1 cellular context compared by ENCODE assay signal in genomic region chr18:50902797-50903196, GRCh38.
TF ChIP-seq lines count a peak whose summit lies in the region.

No MANE protein-coding gene starts in this region.

TF ChIP-seq in HepG2, 621 proteins besides CTCF, POLR2A, EP300 and RAD21 (continued from another document and continues in another):
- TF ChIP-seq SIX1 (CRISPR knock-in tag; IDR thresholded peaks at IDR 0.05; ENCODE audit: borderline replicate concordance) (0 out of 2 replicates have a peak, but pooled peaks have one; percentile 30), HIVEP1 (CRISPR knock-in tag; IDR thresholded peaks at IDR 0.05) (no peak), SAFB2 (CRISPR knock-in tag; IDR thresholded peaks at IDR 0.05; ENCODE audit: borderline replicate concordance, low read depth) (no peak), REXO4 (CRISPR knock-in tag; IDR thresholded peaks at IDR 0.05; ENCODE audit: borderline replicate concordance) (no peak), ZNF383 (CRISPR knock-in tag; IDR thresholded peaks at IDR 0.05; ENCODE audit: borderline replicate concordance) (no peak), ZNF7 (CRISPR knock-in tag; IDR thresholded peaks at IDR 0.05) (no peak), ATF7-NPFF (CRISPR knock-in tag; IDR thresholded peaks at IDR 0.05; ENCODE audit: low read depth) (no peak), ZBTB1 (CRISPR knock-in tag; IDR thresholded peaks at IDR 0.05; ENCODE audit: borderline replicate concordance) (no peak), U2AF1 (optimal IDR thresholded peaks at IDR 0.05; ENCODE audit: low read depth, low read length) (no peak), TFDP2 (CRISPR knock-in tag; IDR thresholded peaks at IDR 0.05) (0 out of 2 replicates have a peak, but pooled peaks have one; percentile 23), ZNF746 (CRISPR knock-in tag; IDR thresholded peaks at IDR 0.05) (no peak), GABPA (IDR thresholded peaks at IDR 0.05; ENCODE audit: low read depth, low read length) (no peak), GABPA (CRISPR knock-in tag; IDR thresholded peaks at IDR 0.05; ENCODE audit: low read depth) (peak; percentile 70), KLF6 (CRISPR knock-in tag; IDR thresholded peaks at IDR 0.05) (no peak), SIX4 (CRISPR knock-in tag; IDR thresholded peaks at IDR 0.05) (no peak), NFKB2 (CRISPR knock-in tag; IDR thresholded peaks at IDR 0.05; ENCODE audit: borderline replicate concordance) (no peak), MXI1 (IDR thresholded peaks at IDR 0.05; ENCODE audit: borderline replicate concordance, low read depth, low read length) (no peak), CCAR2 (optimal IDR thresholded peaks at IDR 0.05; ENCODE audit: low read depth, low read length) (no peak), NBN (conservative IDR thresholded peaks at IDR 0.05) (no peak), ZNF564 (CRISPR knock-in tag; IDR thresholded peaks at IDR 0.05) (no peak), MTF1 (CRISPR knock-in tag; IDR thresholded peaks at IDR 0.05) (no peak), RBM39 (IDR thresholded peaks at IDR 0.05; ENCODE audit: low read depth, low read length, poor library complexity, severe bottlenecking) (no peak), ZSCAN12 (CRISPR knock-in tag; IDR thresholded peaks at IDR 0.05) (no peak), ZNF569 (CRISPR knock-in tag; IDR thresholded peaks at IDR 0.05; ENCODE audit: borderline replicate concordance) (no peak), ZNF703 (CRISPR knock-in tag; IDR thresholded peaks at IDR 0.05; ENCODE audit: borderline replicate concordance) (no peak), ZZZ3 (CRISPR knock-in tag; IDR thresholded peaks at IDR 0.05; ENCODE audit: borderline replicate concordance) (no peak), ZNF30 (CRISPR knock-in tag; IDR thresholded peaks at IDR 0.05) (no peak), MAF1 (CRISPR knock-in tag; IDR thresholded peaks at IDR 0.05; ENCODE audit: borderline replicate concordance) (no peak), CBX5 (CRISPR knock-in tag; IDR thresholded peaks at IDR 0.05; ENCODE audit: borderline replicate concordance) (no peak), SMAD9 (CRISPR knock-in tag; IDR thresholded peaks at IDR 0.05) (no peak), ZNF660 (CRISPR knock-in tag; IDR thresholded peaks at IDR 0.05; ENCODE audit: borderline replicate concordance, low read depth) (no peak), FIP1L1 (IDR thresholded peaks at IDR 0.05; ENCODE audit: borderline replicate concordance, insufficient read depth, low read depth, low read length) (no peak), ZNF687 (CRISPR knock-in tag; IDR thresholded peaks at IDR 0.05) (no peak), CBX1 (IDR thresholded peaks at IDR 0.05; ENCODE audit: low read depth) (no peak), XRCC5 (optimal IDR thresholded peaks at IDR 0.05; ENCODE audit: low read length) (no peak), MED8 (CRISPR knock-in tag; IDR thresholded peaks at IDR 0.05; ENCODE audit: insufficient replicate concordance) (no peak), NFKBIZ (CRISPR knock-in tag; IDR thresholded peaks at IDR 0.05) (peak; percentile 67; the same call in 1 of the 2 replicates), ZGPAT (CRISPR knock-in tag; IDR thresholded peaks at IDR 0.05) (peak; percentile 54; the same call in 1 of the 2 replicates), ZBTB42 (CRISPR knock-in tag; IDR thresholded peaks at IDR 0.05) (no peak), HIC2 (CRISPR knock-in tag; IDR thresholded peaks at IDR 0.05; ENCODE audit: low read depth) (no peak), NRL (CRISPR knock-in tag; IDR thresholded peaks at IDR 0.05; ENCODE audit: borderline replicate concordance) (no peak), ZNF33B (CRISPR knock-in tag; IDR thresholded peaks at IDR 0.05) (no peak), AKAP8 (CRISPR knock-in tag; IDR thresholded peaks at IDR 0.05) (no peak), SMC3 (IDR thresholded peaks at IDR 0.05; ENCODE audit: low read length) (no peak; the same call in 1 of the 2 replicates), ZNF550 (CRISPR knock-in tag; IDR thresholded peaks at IDR 0.05; ENCODE audit: borderline replicate concordance) (no peak), TIGD3 (CRISPR knock-in tag; IDR thresholded peaks at IDR 0.05; ENCODE audit: borderline replicate concordance) (no peak), GTF2F1 (IDR thresholded peaks at IDR 0.05; ENCODE audit: low read length) (no peak), DRAP1 (CRISPR knock-in tag; IDR thresholded peaks at IDR 0.05) (no peak), ZNF724P (CRISPR knock-in tag; IDR thresholded peaks at IDR 0.05; ENCODE audit: borderline replicate concordance) (no peak), TOPORS (CRISPR knock-in tag; IDR thresholded peaks at IDR 0.05) (no peak)
- TF ChIP-seq, protein P1, sequence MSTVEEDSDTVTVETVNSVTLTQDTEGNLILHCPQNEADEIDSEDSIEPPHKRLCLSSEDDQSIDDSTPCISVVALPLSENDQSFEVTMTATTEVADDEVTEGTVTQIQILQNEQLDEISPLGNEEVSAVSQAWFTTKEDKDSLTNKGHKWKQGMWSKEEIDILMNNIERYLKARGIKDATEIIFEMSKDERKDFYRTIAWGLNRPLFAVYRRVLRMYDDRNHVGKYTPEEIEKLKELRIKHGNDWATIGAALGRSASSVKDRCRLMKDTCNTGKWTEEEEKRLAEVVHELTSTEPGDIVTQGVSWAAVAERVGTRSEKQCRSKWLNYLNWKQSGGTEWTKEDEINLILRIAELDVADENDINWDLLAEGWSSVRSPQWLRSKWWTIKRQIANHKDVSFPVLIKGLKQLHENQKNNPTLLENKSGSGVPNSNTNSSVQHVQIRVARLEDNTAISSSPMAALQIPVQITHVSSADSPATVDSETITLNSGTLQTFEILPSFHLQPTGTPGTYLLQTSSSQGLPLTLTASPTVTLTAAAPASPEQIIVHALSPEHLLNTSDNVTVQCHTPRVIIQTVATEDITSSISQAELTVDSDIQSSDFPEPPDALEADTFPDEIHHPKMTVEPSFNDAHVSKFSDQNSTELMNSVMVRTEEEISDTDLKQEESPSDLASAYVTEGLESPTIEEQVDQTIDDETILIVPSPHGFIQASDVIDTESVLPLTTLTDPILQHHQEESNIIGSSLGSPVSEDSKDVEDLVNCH (CRISPR knock-in tag; IDR thresholded peaks at IDR 0.05), result no peak
- TF ChIP-seq, protein P2, sequence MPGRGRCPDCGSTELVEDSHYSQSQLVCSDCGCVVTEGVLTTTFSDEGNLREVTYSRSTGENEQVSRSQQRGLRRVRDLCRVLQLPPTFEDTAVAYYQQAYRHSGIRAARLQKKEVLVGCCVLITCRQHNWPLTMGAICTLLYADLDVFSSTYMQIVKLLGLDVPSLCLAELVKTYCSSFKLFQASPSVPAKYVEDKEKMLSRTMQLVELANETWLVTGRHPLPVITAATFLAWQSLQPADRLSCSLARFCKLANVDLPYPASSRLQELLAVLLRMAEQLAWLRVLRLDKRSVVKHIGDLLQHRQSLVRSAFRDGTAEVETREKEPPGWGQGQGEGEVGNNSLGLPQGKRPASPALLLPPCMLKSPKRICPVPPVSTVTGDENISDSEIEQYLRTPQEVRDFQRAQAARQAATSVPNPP (CRISPR knock-in tag; IDR thresholded peaks at IDR 0.05), result no peak
- TF ChIP-seq, protein P3, sequence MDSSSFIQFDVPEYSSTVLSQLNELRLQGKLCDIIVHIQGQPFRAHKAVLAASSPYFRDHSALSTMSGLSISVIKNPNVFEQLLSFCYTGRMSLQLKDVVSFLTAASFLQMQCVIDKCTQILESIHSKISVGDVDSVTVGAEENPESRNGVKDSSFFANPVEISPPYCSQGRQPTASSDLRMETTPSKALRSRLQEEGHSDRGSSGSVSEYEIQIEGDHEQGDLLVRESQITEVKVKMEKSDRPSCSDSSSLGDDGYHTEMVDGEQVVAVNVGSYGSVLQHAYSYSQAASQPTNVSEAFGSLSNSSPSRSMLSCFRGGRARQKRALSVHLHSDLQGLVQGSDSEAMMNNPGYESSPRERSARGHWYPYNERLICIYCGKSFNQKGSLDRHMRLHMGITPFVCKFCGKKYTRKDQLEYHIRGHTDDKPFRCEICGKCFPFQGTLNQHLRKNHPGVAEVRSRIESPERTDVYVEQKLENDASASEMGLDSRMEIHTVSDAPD (CRISPR knock-in tag; IDR thresholded peaks at IDR 0.05), result no peak
- TF ChIP-seq, protein P4, sequence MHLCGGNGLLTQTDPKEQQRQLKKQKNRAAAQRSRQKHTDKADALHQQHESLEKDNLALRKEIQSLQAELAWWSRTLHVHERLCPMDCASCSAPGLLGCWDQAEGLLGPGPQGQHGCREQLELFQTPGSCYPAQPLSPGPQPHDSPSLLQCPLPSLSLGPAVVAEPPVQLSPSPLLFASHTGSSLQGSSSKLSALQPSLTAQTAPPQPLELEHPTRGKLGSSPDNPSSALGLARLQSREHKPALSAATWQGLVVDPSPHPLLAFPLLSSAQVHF (CRISPR knock-in tag; IDR thresholded peaks at IDR 0.05), result no peak
- TF ChIP-seq, protein P5, sequence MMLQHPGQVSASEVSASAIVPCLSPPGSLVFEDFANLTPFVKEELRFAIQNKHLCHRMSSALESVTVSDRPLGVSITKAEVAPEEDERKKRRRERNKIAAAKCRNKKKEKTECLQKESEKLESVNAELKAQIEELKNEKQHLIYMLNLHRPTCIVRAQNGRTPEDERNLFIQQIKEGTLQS (CRISPR knock-in tag; IDR thresholded peaks at IDR 0.05), result no peak
